ENCODE assay signal across 8 cellular contexts in genomic region chr2:161077367-161078210, GRCh38.
DNase-seq lines count a peak whose midpoint lies in the region; ATAC-seq lines count a peak whose summit lies in the region.

No MANE protein-coding gene starts in this region.

- H3K4me3 ChIP-seq in CD8-positive, alpha-beta memory T cell (ENCODE audit: low read length) = no peak overlapping the region

- H3K27ac Mint-ChIP-seq in CD8-positive, alpha-beta memory T cell = peak overlapping the region; percentile 22 to 90 (median 58)

- peaks cover 23% of the 10 kb centered on the region for H3K4me1 ChIP-seq in CD8-positive, alpha-beta memory T cell (ENCODE audit: insufficient read depth, low read length)

- ATAC-seq in GM21529 (IDR thresholded peaks at IDR 0.05; ENCODE audit: unreplicated experiment) = peak; percentile 92

- H3K27me3 ChIP-seq in CD8-positive, alpha-beta memory T cell (ENCODE audit: insufficient read depth, low read length, poor library complexity, severe bottlenecking) = no peaks in the 10 kb centered on the region

- DNase-seq in CD8-positive, alpha-beta memory T cell = peak; percentile 28 to 69 (median 60)
- peak; percentile 59 for DNase-seq in KG1 (lab: John Stamatoyannopoulos, UW)
- peak in 2 of 3 experiments; percentile 29 to 45 for DNase-seq in activated CD8-positive, alpha-beta memory T cell treated with anti-CD3 and anti-CD28 coated beads for 48 hours (ENCODE audit: low read depth in 2 of 3, low spot score in 2 of 3)
- DNase-seq in globus pallidus (ENCODE audit: low spot score) = peak; percentile 34
- peak; percentile 47 to 59 (median 58) for DNase-seq in stimulated activated CD4-positive, alpha-beta T cell treated with anti-CD3 and anti-CD28 coated beads, TNF-alpha, amount 100 ng/mL, for 24 hours (ENCODE audit: low read depth in 3 of 3)
- DNase-seq in NCI-H1092 treated with DMSO at 0.1 percent for 48 hours (lab: John Stamatoyannopoulos, UW) = no peak
- no peak for DNase-seq in dedifferentiated amniotic fluid mesenchymal stem cell (ENCODE audit: extremely low spot score)

- no peaks in the 10 kb centered on the region for H3K36me3 Mint-ChIP-seq in CD8-positive, alpha-beta memory T cell

- CTCF ChIA-PET in CD8-positive, alpha-beta memory T cell (lab: Charles Lee) = interaction anchor here (0.7 kb wide), 1 partner anchor 14 kb away, joined by 4 read pairs; no protein-coding TSS in a partner anchor

- peaks cover 28 to 35% (median 29%) of the 10 kb centered on the region in 3 donors for H3K4me1 Mint-ChIP-seq in CD8-positive, alpha-beta memory T cell

- H3K27ac ChIP-seq in CD8-positive, alpha-beta memory T cell (ENCODE audit: low read depth, low read length) = no peak overlapping the region

- POLR2A ChIA-PET in CD8-positive, alpha-beta memory T cell (lab: Charles Lee) = no interaction called here

- no peaks in the 10 kb centered on the region for H3K27me3 Mint-ChIP-seq in CD8-positive, alpha-beta memory T cell

- no peaks in the 10 kb centered on the region for H3K9me3 Mint-ChIP-seq in CD8-positive, alpha-beta memory T cell

- no peaks in the 10 kb centered on the region for H3K9me3 ChIP-seq in CD8-positive, alpha-beta memory T cell (ENCODE audit: low read length)

- H3K36me3 ChIP-seq in CD8-positive, alpha-beta memory T cell (ENCODE audit: insufficient read depth, low read length) = no peaks in the 10 kb centered on the region

- H3K4me3 Mint-ChIP-seq in CD8-positive, alpha-beta memory T cell = peak overlapping the region; percentile 0 to 55 (median 31)

Comparison
In these comparisons a context has a peak if more than half of its experiments do, and no peak if none do; other contexts are left out.
1. DNase-seq: peak in CD8-positive, alpha-beta memory T cell (5 of 5), KG1 (single experiment), activated CD8-positive, alpha-beta memory T cell treated with anti-CD3 and anti-CD28 coated beads for 48 hours (2 of 3), globus pallidus (single experiment) and stimulated activated CD4-positive, alpha-beta T cell treated with anti-CD3 and anti-CD28 coated beads, TNF-alpha, amount 100 ng/mL, for 24 hours (3 of 3); none in NCI-H1092 treated with DMSO at 0.1 percent for 48 hours (single experiment) and dedifferentiated amniotic fluid mesenchymal stem cell (single experiment).